ENCODE assay signal across 8 cellular contexts in genomic region chr19:10855879-10856522, GRCh38. TPM values are rescaled to one million over a fixed set of nuclear protein-coding genes. Genes with fewer than 3 reads are reported as not detected.
DNase-seq lines count a peak whose midpoint lies in the region; ATAC-seq and TF ChIP-seq lines count a peak whose summit lies in the region.

No MANE protein-coding gene starts in this region.

- DNase-seq in stimulated activated CD4-positive, alpha-beta T cell treated with anti-CD3 and anti-CD28 coated beads, Interleukin-4, amount 100 ng/mL, for 24 hours, result peak; percentile 31
- no peak for DNase-seq in stimulated activated CD4-positive, alpha-beta T cell treated with anti-CD3 and anti-CD28 coated beads, Interleukin-4, amount 100 ng/mL, for 1 hour
- peak; percentile 56 for DNase-seq in RPMI8226
- DNase-seq in foreskin keratinocyte, result peak in 1 of 2 donors; percentile 14
- DNase-seq in AG08395 (ENCODE audit: low spot score), result no peak
- DNase-seq in mesenteric fat pad (ENCODE audit: low spot score), result no peak

- TF ChIP-seq CTCF in foreskin keratinocyte (conservative IDR thresholded peaks at IDR 0.05), result peak; percentile 54

- H3K27me3 ChIP-seq in foreskin keratinocyte, result no peaks in the 10 kb centered on the region

- ATAC-seq in foreskin keratinocyte (peak; percentile 31), GM18858 (IDR thresholded peaks at IDR 0.05; ENCODE audit: unreplicated experiment) (no peak), HG03432 (IDR thresholded peaks at IDR 0.05; ENCODE audit: unreplicated experiment) (no peak)

- H3K4me1 ChIP-seq in foreskin keratinocyte, result no peaks in the 10 kb centered on the region

- H3K27ac ChIP-seq in foreskin keratinocyte, result no peak overlapping the region

RNA-seq across cellular contexts. Expression of gene C19orf38, which starts 7.8 kb away (rescaled TPM):
- total RNA-seq in foreskin keratinocyte, result not detected in 2 replicates
- polyA plus RNA-seq in foreskin keratinocyte, result 0.18 TPM in 1 of 2 replicates, not detected in the other
- 4.4 TPM for total RNA-seq in mesenteric fat pad

RNA-seq across cellular contexts. Expression of gene CARM1, which starts 15.4 kb away (rescaled TPM):
- total RNA-seq in foreskin keratinocyte (50.6 and 51.3 TPM in 2 replicates), mesenteric fat pad (37.2 TPM)
- polyA plus RNA-seq in foreskin keratinocyte, result 48.8 and 51.8 TPM in 2 replicates

RNA-seq across cellular contexts. Expression of gene TMED1, which starts 20.0 kb away (rescaled TPM):
- total RNA-seq in foreskin keratinocyte (24.1 and 25.8 TPM in 2 replicates), mesenteric fat pad (24.9 TPM)
- 34.3 and 35.0 TPM in 2 replicates for polyA plus RNA-seq in foreskin keratinocyte

Comparison
In these comparisons a context has a peak if more than half of its experiments do, and no peak if none do; other contexts are left out.
1. DNase-seq: peak in stimulated activated CD4-positive, alpha-beta T cell treated with anti-CD3 and anti-CD28 coated beads, Interleukin-4, amount 100 ng/mL, for 24 hours (single experiment) and RPMI8226 (single experiment); none in stimulated activated CD4-positive, alpha-beta T cell treated with anti-CD3 and anti-CD28 coated beads, Interleukin-4, amount 100 ng/mL, for 1 hour (single experiment), AG08395 (single experiment) and mesenteric fat pad (single experiment).